Comparison of ENCODE assay signal across 31 cellular contexts in genomic region chr20:35431621-35432429, GRCh38. TPM values are rescaled to one million over a fixed set of nuclear protein-coding genes. Genes with fewer than 3 reads are reported as not detected.
DNase-seq lines count a peak whose midpoint lies in the region; ATAC-seq and TF ChIP-seq lines count a peak whose summit lies in the region.
"Had no signal": no experiment of that assay in that cellular context is flagged by ENCODE, and none has a peak within 500 bp of the region (broad histone marks: within the 10 kb centered on the region; RNA-seq: fewer than 3 reads in every experiment).

No MANE protein-coding gene starts in this region.

- no peaks in the 10 kb centered on the region for H3K4me1 ChIP-seq in heart right ventricle
- peaks cover 23% of the 10 kb centered on the region for H3K4me1 ChIP-seq in osteoblast (ENCODE audit: insufficient read depth, low read length)
- H3K4me1 ChIP-seq: Caco-2, thyroid gland had no signal

- no peak for ATAC-seq in activated naive CD8-positive, alpha-beta T cell treated with anti-CD3 and anti-CD28 coated beads, Interleukin-2, amount 10 ng/mL, durations not matched to agents 7 days and 5 days (ENCODE audit: low read depth)
- ATAC-seq in activated naive CD8-positive, alpha-beta T cell treated with anti-CD3 and anti-CD28 coated beads, Interleukin-2, amount 50 U/mL, for 24 hours: no peak
- ATAC-seq in WTC11 (peak; percentile 23), heart right ventricle (no peak)
- ATAC-seq: esophagus mucosa; left ventricle myocardium superior; naive thymus-derived CD8-positive, alpha-beta T cell; sciatic nerve; stimulated activated naive CD8-positive, alpha-beta T cell treated with anti-CD3 and anti-CD28 coated beads, Interleukin-15, amount 100 ng/mL, for 72 hours had no signal

- H3K4me2 ChIP-seq in osteoblast (ENCODE audit: insufficient read depth, low read length): no peak overlapping the region

- H2AFZ ChIP-seq in osteoblast (ENCODE audit: low read length): no peak overlapping the region

- peak overlapping the region; percentile 16 for H3K27ac Mint-ChIP-seq in activated naive CD8-positive, alpha-beta T cell treated with anti-CD3 and anti-CD28 coated beads, Interleukin-2, amount 10 ng/mL, durations not matched to agents 7 days and 5 days
- H3K27ac Mint-ChIP-seq in activated naive CD8-positive, alpha-beta T cell treated with anti-CD3 and anti-CD28 coated beads, Interleukin-2, amount 50 U/mL, for 24 hours: no peak overlapping the region
- no peak overlapping the region for H3K27ac Mint-ChIP-seq in WTC11
- peak overlapping the region; percentile 56 for H3K27ac Mint-ChIP-seq in mesothelial cell of epicardium
- H3K27ac Mint-ChIP-seq in type B pancreatic cell: peak overlapping the region; percentile 21
- H3K27ac Mint-ChIP-seq: activated B cell treated with CpG ODN at 0.5 μM for 24 hours, HFFc6 had no signal

- H3K4me3 ChIP-seq in heart right ventricle (no peak overlapping the region), osteoblast (ENCODE audit: insufficient read depth, low read length) (no peak overlapping the region)
- H3K4me3 ChIP-seq: SK-N-MC, thyroid gland had no signal

- POLR2A ChIA-PET in activated naive CD8-positive, alpha-beta T cell treated with anti-CD3 and anti-CD28 coated beads, Interleukin-2, amount 10 ng/mL, durations not matched to agents 7 days and 5 days (lab: Charles Lee): no interaction called here
- POLR2A ChIA-PET in WTC11 (lab: Charles Lee): interaction anchor here (1.5 kb wide), 1 partner anchor 23 kb away, joined by 4 read pairs; the partner anchor contains the start of gene CEP250

- peaks cover 6% of the 10 kb centered on the region for H4K20me1 ChIP-seq in osteoblast (ENCODE audit: insufficient read depth, low read length)

- H3K27me3 Mint-ChIP-seq in activated naive CD8-positive, alpha-beta T cell treated with anti-CD3 and anti-CD28 coated beads, Interleukin-2, amount 10 ng/mL, durations not matched to agents 7 days and 5 days: no peaks in the 10 kb centered on the region
- H3K27me3 Mint-ChIP-seq in activated naive CD8-positive, alpha-beta T cell treated with anti-CD3 and anti-CD28 coated beads, Interleukin-2, amount 50 U/mL, for 24 hours: no peaks in the 10 kb centered on the region
- H3K27me3 Mint-ChIP-seq in WTC11 (ENCODE audit: low read depth): no peaks in the 10 kb centered on the region; the same call in 1 of the 2 replicates
- no peaks in the 10 kb centered on the region for H3K27me3 Mint-ChIP-seq in mesothelial cell of epicardium (ENCODE audit: low read depth)
- no peaks in the 10 kb centered on the region for H3K27me3 Mint-ChIP-seq in type B pancreatic cell
- H3K27me3 Mint-ChIP-seq: activated B cell treated with CpG ODN at 0.5 μM for 24 hours; naive thymus-derived CD8-positive, alpha-beta T cell; stimulated activated naive CD8-positive, alpha-beta T cell treated with anti-CD3 and anti-CD28 coated beads, Interleukin-15, amount 100 ng/mL, for 72 hours had no signal

- H3K36me3 ChIP-seq in heart right ventricle (no peaks in the 10 kb centered on the region), osteoblast (ENCODE audit: insufficient read depth, low read length) (peaks cover 19% of the 10 kb centered on the region)
- H3K36me3 ChIP-seq: thyroid gland had no signal

- WGBS in heart right ventricle, 2 donors: 64 to 75% methylated on average over 6 of the region's 6 CpGs

- DNase-seq in activated naive CD8-positive, alpha-beta T cell treated with anti-CD3 and anti-CD28 coated beads, Interleukin-2, amount 10 ng/mL, durations not matched to agents 7 days and 5 days: no peak
- no peak for DNase-seq in activated naive CD8-positive, alpha-beta T cell treated with anti-CD3 and anti-CD28 coated beads, Interleukin-2, amount 50 U/mL, for 24 hours
- DNase-seq in WTC11 (ENCODE audit: low spot score): no peak
- DNase-seq in mesothelial cell of epicardium (ENCODE audit: low spot score in 2 of 2, unreplicated experiment in 2 of 2): no peak
- no peak for DNase-seq in type B pancreatic cell (ENCODE audit: extremely low spot score, unreplicated experiment)
- DNase-seq in ecto neural progenitor cell (ENCODE audit: low spot score): no peak
- no peak for DNase-seq in heart right ventricle
- DNase-seq in osteoblast (ENCODE audit: insufficient read length, low spot score, missing footprints): no peak
- DNase-seq: activated B cell treated with CpG ODN at 0.5 μM for 24 hours; activated T-cell treated with anti-CD3 and anti-CD28 coated beads, Interleukin-2, amount 50 U/mL, for 48 hours; C1 segment of cervical spinal cord; Caco-2; caudate nucleus; cortex of kidney; DMS53; HFFc6; left ventricle myocardium superior; naive thymus-derived CD8-positive, alpha-beta T cell; NCI-H1092 treated with DMSO at 0.1 percent for 48 hours; NCI-H187 treated with DMSO at 0.1 percent for 48 hours; NCI-H2171 treated with DMSO at 0.1 percent for 48 hours; NCI-H510A; posterior cingulate gyrus; stimulated activated CD8-positive, alpha-beta memory T cell treated with anti-CD3 and anti-CD28 coated beads, Interleukin-4, amount 100 ng/mL, for 48 hours; stimulated activated naive CD8-positive, alpha-beta T cell treated with anti-CD3 and anti-CD28 coated beads, Interleukin-15, amount 100 ng/mL, for 72 hours; T-helper 1 cell; thyroid gland had no signal

- peaks cover 20% of the 10 kb centered on the region for H3K79me2 ChIP-seq in osteoblast (ENCODE audit: insufficient read depth, low read length)

- intact Hi-C loops in heart right ventricle (cut with DNase I): no loop called here

- CTCF ChIA-PET in WTC11 (lab: Charles Lee): interaction anchor here (0.6 to 3.2 kb wide), 10 partner anchors 15 to 128 kb away, joined by 3 to 33 read pairs (median 4); partner anchors contain the start of genes CEP250 and UQCC1

- TF ChIP-seq CTCF in WTC11 (IDR thresholded peaks at IDR 0.05) (no peak), mesothelial cell of epicardium (IDR thresholded peaks at IDR 0.05; ENCODE audit: unreplicated experiment) (no peak), type B pancreatic cell (conservative IDR thresholded peaks at IDR 0.05) (no peak), heart right ventricle (IDR thresholded peaks at IDR 0.05) (no peak), osteoblast (IDR thresholded peaks at IDR 0.05; ENCODE audit: extremely low read depth, low read depth, low read length) (no peak)

- H3K27ac ChIP-seq in heart right ventricle (no peak overlapping the region), osteoblast (ENCODE audit: low read depth, low read length) (no peak overlapping the region)
- H3K27ac ChIP-seq: 22Rv1, SK-N-MC, thyroid gland had no signal

- no peaks in the 10 kb centered on the region for H3K27me3 ChIP-seq in heart right ventricle
- H3K27me3 ChIP-seq in osteoblast (ENCODE audit: insufficient read depth, low read length): no peaks in the 10 kb centered on the region
- H3K27me3 ChIP-seq: thyroid gland had no signal

- no peaks in the 10 kb centered on the region for H3K4me1 Mint-ChIP-seq in activated naive CD8-positive, alpha-beta T cell treated with anti-CD3 and anti-CD28 coated beads, Interleukin-2, amount 10 ng/mL, durations not matched to agents 7 days and 5 days
- H3K4me1 Mint-ChIP-seq in activated naive CD8-positive, alpha-beta T cell treated with anti-CD3 and anti-CD28 coated beads, Interleukin-2, amount 50 U/mL, for 24 hours: no peaks in the 10 kb centered on the region
- peaks cover 28% of the 10 kb centered on the region for H3K4me1 Mint-ChIP-seq in WTC11
- peaks cover 13% of the 10 kb centered on the region for H3K4me1 Mint-ChIP-seq in mesothelial cell of epicardium
- H3K4me1 Mint-ChIP-seq in type B pancreatic cell (ENCODE audit: unreplicated experiment): peaks cover 13% of the 10 kb centered on the region
- H3K4me1 Mint-ChIP-seq: activated B cell treated with CpG ODN at 0.5 μM for 24 hours; stimulated activated naive CD8-positive, alpha-beta T cell treated with anti-CD3 and anti-CD28 coated beads, Interleukin-15, amount 100 ng/mL, for 72 hours had no signal

- H3K9me3 Mint-ChIP-seq in activated naive CD8-positive, alpha-beta T cell treated with anti-CD3 and anti-CD28 coated beads, Interleukin-2, amount 10 ng/mL, durations not matched to agents 7 days and 5 days: no peaks in the 10 kb centered on the region
- no peaks in the 10 kb centered on the region for H3K9me3 Mint-ChIP-seq in activated naive CD8-positive, alpha-beta T cell treated with anti-CD3 and anti-CD28 coated beads, Interleukin-2, amount 50 U/mL, for 24 hours
- H3K9me3 Mint-ChIP-seq in WTC11 (no peaks in the 10 kb centered on the region), mesothelial cell of epicardium (no peaks in the 10 kb centered on the region), type B pancreatic cell (no peaks in the 10 kb centered on the region)
- H3K9me3 Mint-ChIP-seq: activated B cell treated with CpG ODN at 0.5 μM for 24 hours; HFFc6; naive thymus-derived CD8-positive, alpha-beta T cell; stimulated activated naive CD8-positive, alpha-beta T cell treated with anti-CD3 and anti-CD28 coated beads, Interleukin-15, amount 100 ng/mL, for 72 hours had no signal

- no peak overlapping the region for H3K4me3 Mint-ChIP-seq in activated naive CD8-positive, alpha-beta T cell treated with anti-CD3 and anti-CD28 coated beads, Interleukin-2, amount 10 ng/mL, durations not matched to agents 7 days and 5 days
- H3K4me3 Mint-ChIP-seq in activated naive CD8-positive, alpha-beta T cell treated with anti-CD3 and anti-CD28 coated beads, Interleukin-2, amount 50 U/mL, for 24 hours: no peak overlapping the region
- no peak overlapping the region for H3K4me3 Mint-ChIP-seq in WTC11
- H3K4me3 Mint-ChIP-seq in mesothelial cell of epicardium: no peak overlapping the region
- no peak overlapping the region for H3K4me3 Mint-ChIP-seq in type B pancreatic cell
- H3K4me3 Mint-ChIP-seq: activated B cell treated with CpG ODN at 0.5 μM for 24 hours; HFFc6; naive thymus-derived CD8-positive, alpha-beta T cell; stimulated activated naive CD8-positive, alpha-beta T cell treated with anti-CD3 and anti-CD28 coated beads, Interleukin-15, amount 100 ng/mL, for 72 hours had no signal

- no peaks in the 10 kb centered on the region for H3K36me3 Mint-ChIP-seq in activated naive CD8-positive, alpha-beta T cell treated with anti-CD3 and anti-CD28 coated beads, Interleukin-2, amount 10 ng/mL, durations not matched to agents 7 days and 5 days
- no peaks in the 10 kb centered on the region for H3K36me3 Mint-ChIP-seq in activated naive CD8-positive, alpha-beta T cell treated with anti-CD3 and anti-CD28 coated beads, Interleukin-2, amount 50 U/mL, for 24 hours (ENCODE audit: low read depth)
- H3K36me3 Mint-ChIP-seq in WTC11: no peaks in the 10 kb centered on the region
- no peaks in the 10 kb centered on the region for H3K36me3 Mint-ChIP-seq in mesothelial cell of epicardium
- H3K36me3 Mint-ChIP-seq in type B pancreatic cell: no peaks in the 10 kb centered on the region
- H3K36me3 Mint-ChIP-seq: naive thymus-derived CD8-positive, alpha-beta T cell had no signal

- H3K9me3 ChIP-seq in heart right ventricle (no peaks in the 10 kb centered on the region), osteoblast (ENCODE audit: low read depth, low read length) (no peaks in the 10 kb centered on the region)
- H3K9me3 ChIP-seq: Caco-2, thyroid gland had no signal

RNA-seq across cellular contexts. Expression of gene GDF5, which starts 6.2 kb away (rescaled TPM):
- total RNA-seq in activated naive CD8-positive, alpha-beta T cell treated with anti-CD3 and anti-CD28 coated beads, Interleukin-2, amount 10 ng/mL, durations not matched to agents 7 days and 5 days: not detected
- total RNA-seq in WTC11 (2021): 0.07 TPM in 1 of 3 replicates, not detected in the others
- 1.1 to 1.4 TPM (median 1.1 TPM) in 3 replicates for total RNA-seq in mesothelial cell of epicardium
- 1.3 TPM in 1 of 2 replicates, not detected in the other for total RNA-seq in type B pancreatic cell (ENCODE audit: low replicate concordance)
- total RNA-seq in heart right ventricle: under 1 TPM in 4 of 10 donors, not detected in 6; 0.08 to 0.15 (median 0.11) TPM
- polyA plus RNA-seq in heart right ventricle: under 1 TPM in 1 of 2 donors, not detected in 1; 0.26 TPM
- total RNA-seq in osteoblast: 37.6 and 48.9 TPM in 2 replicates
- total RNA-seq: activated B cell treated with CpG ODN at 0.5 μM for 24 hours; Caco-2; esophagus mucosa; naive thymus-derived CD8-positive, alpha-beta T cell had no signal
- polyA plus RNA-seq: naive thymus-derived CD8-positive, alpha-beta T cell had no signal

RNA-seq across cellular contexts. Expression of gene UQCC1, which starts 20.1 kb away (rescaled TPM):
- 10 to 100 TPM; 58.7 to 63.7 TPM for total RNA-seq in activated naive CD8-positive, alpha-beta T cell treated with anti-CD3 and anti-CD28 coated beads, Interleukin-2, amount 10 ng/mL, durations not matched to agents 7 days and 5 days
- total RNA-seq in WTC11 (2021): 73.5 to 76.8 TPM (median 75.9 TPM) in 3 replicates
- total RNA-seq in mesothelial cell of epicardium: 51.5 to 65.3 TPM (median 65.0 TPM) in 3 replicates
- total RNA-seq in type B pancreatic cell (ENCODE audit: low replicate concordance): 41.3 and 62.4 TPM in 2 replicates
- total RNA-seq in heart right ventricle: 100 to 1,000 TPM in 9 of 10 donors, 10 to 100 TPM in 1; 74.0 to 136 (median 123) TPM
- 10 to 100 TPM; 48.9 to 75.8 TPM for polyA plus RNA-seq in heart right ventricle
- total RNA-seq in osteoblast: 15.2 and 20.3 TPM in 2 replicates

RNA-seq across cellular contexts. Expression of gene CEP250, which starts 23.6 kb away (rescaled TPM):
- 10 to 100 TPM; 82.9 to 84.5 TPM for total RNA-seq in activated naive CD8-positive, alpha-beta T cell treated with anti-CD3 and anti-CD28 coated beads, Interleukin-2, amount 10 ng/mL, durations not matched to agents 7 days and 5 days
- total RNA-seq in WTC11 (2021) (63.1 to 66.9 TPM (median 65.8 TPM) in 3 replicates), mesothelial cell of epicardium (65.5 to 69.6 TPM (median 68.4 TPM) in 3 replicates), type B pancreatic cell (ENCODE audit: low replicate concordance) (48.7 and 57.1 TPM in 2 replicates), heart right ventricle (10 to 100 TPM in 9 of 10 donors, 1 to 10 TPM in 1; 9.6 to 18.8 (median 13.8) TPM), osteoblast (23.3 and 23.5 TPM in 2 replicates)
- 10 to 100 TPM in 1 of 2 donors, 1 to 10 TPM in 1; 4.8 to 15.4 TPM for polyA plus RNA-seq in heart right ventricle

Comparison
In these comparisons a context has a peak if more than half of its experiments do, and no peak if none do; other contexts are left out.
1. H3K27ac Mint-ChIP-seq: peak in activated naive CD8-positive, alpha-beta T cell treated with anti-CD3 and anti-CD28 coated beads, Interleukin-2, amount 10 ng/mL, durations not matched to agents 7 days and 5 days (single experiment), mesothelial cell of epicardium (single experiment) and type B pancreatic cell (single experiment); none in activated naive CD8-positive, alpha-beta T cell treated with anti-CD3 and anti-CD28 coated beads, Interleukin-2, amount 50 U/mL, for 24 hours (single experiment) and WTC11 (single experiment).
2. RNA of gene GDF5, which starts 6.2 kb away (total RNA-seq): 37.6 to 48.9 TPM in osteoblast; 1.1 to 1.4 TPM in mesothelial cell of epicardium, 1.3 TPM in type B pancreatic cell, not detected in activated naive CD8-positive, alpha-beta T cell treated with anti-CD3 and anti-CD28 coated beads, Interleukin-2, amount 10 ng/mL, durations not matched to agents 7 days and 5 days, 0.08 to 0.15 TPM in heart right ventricle and 0.07 TPM in WTC11; every median in the first group is over 10 times any median in the second.